In genomic region chr6:136546321-136546720, GRCh38 we compare ENCODE assay signal across 21 cellular contexts.
"Had no signal": no experiment of that assay in that cellular context is flagged by ENCODE, and none has a peak within 500 bp of the region (broad histone marks: within the 10 kb centered on the region; RNA-seq: fewer than 3 reads in every experiment).

No MANE protein-coding gene starts in this region.

- H3K9me3 Mint-ChIP-seq: activated B cell treated with CpG ODN at 0.5 μM for 24 hours; activated CD4-positive, alpha-beta T cell treated with anti-CD3 and anti-CD28 coated beads, Interleukin-2, amount 10 ng/mL, durations not matched to agents 24 days and 14 days; activated naive CD4-positive, alpha-beta T cell treated with anti-CD3 and anti-CD28 coated beads for 36 hours; activated T-cell treated with anti-CD3 and anti-CD28 coated beads, Interleukin-2, amount 50 U/mL, for 4 hours had no signal

- DNase-seq: activated B cell treated with CpG ODN at 0.5 μM for 24 hours; activated CD4-positive, alpha-beta T cell treated with anti-CD3 and anti-CD28 coated beads for 1 hour; activated CD4-positive, alpha-beta T cell treated with anti-CD3 and anti-CD28 coated beads, Interleukin-2, amount 10 ng/mL, durations not matched to agents 24 days and 14 days; activated CD4-positive, alpha-beta T cell treated with anti-CD3 and anti-CD28 coated beads, Interleukin-2, amount 50 U/mL, for 48 hours; activated CD8-positive, alpha-beta memory T cell treated with anti-CD3 and anti-CD28 coated beads for 24 hours; activated gamma-delta T cell; activated naive CD4-positive, alpha-beta T cell treated with anti-CD3 and anti-CD28 coated beads for 36 hours; activated T-cell treated with anti-CD3 and anti-CD28 coated beads, Interleukin-2, amount 50 U/mL, for 4 hours; brain microvascular endothelial cell; MG63; NCI-H1105; NCI-H1436; NCI-H1694 treated with DMSO at 0.1 percent for 48 hours; NCI-H2029 treated with DMSO at 0.1 percent for 48 hours; NCI-H446; NCI-H524; PC-3; SHP77 treated with DMSO at 0.1 percent for 48 hours; T-helper 17 cell; T-helper 9 cell had no signal

- ATAC-seq: activated T-cell treated with anti-CD3 and anti-CD28 coated beads, Interleukin-2, amount 50 U/mL, for 4 hours; PC-3; T-helper 17 cell had no signal

- H3K4me3 Mint-ChIP-seq: activated B cell treated with CpG ODN at 0.5 μM for 24 hours; activated CD4-positive, alpha-beta T cell treated with anti-CD3 and anti-CD28 coated beads, Interleukin-2, amount 10 ng/mL, durations not matched to agents 24 days and 14 days; activated naive CD4-positive, alpha-beta T cell treated with anti-CD3 and anti-CD28 coated beads for 36 hours; activated naive CD8-positive, alpha-beta T cell; activated T-cell treated with anti-CD3 and anti-CD28 coated beads, Interleukin-2, amount 50 U/mL, for 4 hours; T-helper 17 cell had no signal

- H3K27ac Mint-ChIP-seq: activated B cell treated with CpG ODN at 0.5 μM for 24 hours; activated CD4-positive, alpha-beta T cell treated with anti-CD3 and anti-CD28 coated beads, Interleukin-2, amount 10 ng/mL, durations not matched to agents 24 days and 14 days; activated naive CD4-positive, alpha-beta T cell treated with anti-CD3 and anti-CD28 coated beads for 36 hours; activated naive CD8-positive, alpha-beta T cell; T-helper 17 cell had no signal
